11 cellular contexts compared by ENCODE assay signal in the genomic region with DNA sequence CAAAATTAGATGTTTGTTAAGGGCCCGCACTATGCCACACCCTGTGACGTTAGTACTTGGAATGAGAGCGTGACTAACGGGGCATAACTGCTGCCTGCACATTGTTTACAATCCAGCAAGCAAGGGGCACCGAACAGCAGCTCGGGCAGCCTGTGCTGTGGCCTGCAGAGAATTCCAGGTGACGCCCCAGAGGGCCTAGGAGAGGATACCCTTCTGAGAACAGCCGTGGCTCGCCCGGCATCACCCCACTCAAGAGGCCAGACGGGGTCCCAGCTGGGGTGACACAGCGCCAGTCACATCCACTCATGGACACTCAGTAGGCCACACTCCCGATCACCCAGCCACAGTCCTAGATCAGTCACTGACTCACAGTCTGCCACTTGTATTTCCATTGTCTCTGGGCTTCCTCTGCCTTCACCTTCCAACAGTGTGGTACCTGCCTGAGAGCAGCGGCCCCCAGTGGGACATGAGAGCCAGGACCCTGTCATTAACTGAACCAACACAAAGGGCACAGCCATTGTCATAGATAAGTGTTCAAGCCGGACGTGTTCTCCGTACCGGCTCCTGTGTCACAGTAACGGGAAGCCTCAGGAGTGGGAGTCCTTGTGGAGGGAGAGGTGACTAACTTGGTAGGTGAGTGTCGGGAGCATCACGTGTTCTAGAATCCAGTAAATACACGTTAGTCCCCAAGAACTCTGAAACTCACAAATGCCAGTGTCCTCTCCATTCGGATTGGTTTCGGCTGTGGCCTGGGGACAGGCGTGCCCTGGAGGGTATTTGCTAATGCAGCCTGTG. TPM values are rescaled to one million over a fixed set of nuclear protein-coding genes. Genes with fewer than 3 reads are reported as not detected.
DNase-seq lines count a peak whose midpoint lies in the region; ATAC-seq and TF ChIP-seq lines count a peak whose summit lies in the region.
"Had no signal": no experiment of that assay in that cellular context is flagged by ENCODE, and none has a peak within 500 bp of the region (broad histone marks: within the 10 kb centered on the region; RNA-seq: fewer than 3 reads in every experiment).

No MANE protein-coding gene starts in this region.

- H3K4me1 ChIP-seq in HUES6 (ENCODE audit: control insufficient read depth, insufficient read depth, low read length) = peaks cover 8% of the 10 kb centered on the region
- H3K4me1 ChIP-seq in endodermal cell (ENCODE audit: control insufficient read depth, insufficient read depth, low read length) = no peaks in the 10 kb centered on the region
- no peaks in the 10 kb centered on the region for H3K4me1 ChIP-seq in neuronal stem cell (ENCODE audit: control insufficient read depth in 2 of 2, insufficient read depth in 1 of 2, low read depth in 1 of 2, low read length in 2 of 2)

- peaks cover 4% of the 10 kb centered on the region for H3K79me1 ChIP-seq in neuronal stem cell (ENCODE audit: low read depth, low read length)

- no peak for TF ChIP-seq CTCF in AG10803 (conservative IDR thresholded peaks at IDR 0.05; ENCODE audit: low read length)
- TF ChIP-seq CTCF in endodermal cell (conservative IDR thresholded peaks at IDR 0.05) = no peak
- TF ChIP-seq CTCF in GM13976 (IDR thresholded peaks at IDR 0.05; ENCODE audit: borderline replicate concordance, control extremely low read depth, extremely low read depth, insufficient read depth, missing control alignments) = no peak

- H4K91ac ChIP-seq in neuronal stem cell (ENCODE audit: low read depth, low read length, poor library complexity) = no peak overlapping the region

- no peak overlapping the region for H3K4me3 Mint-ChIP-seq in endodermal cell

- WGBS in endodermal cell (ENCODE audit: insufficient coverage in 1 of 2, insufficient read length in 1 of 2), 2 experiments = 95 to 97% methylated on average over 20 to 25 of the region's 25 CpGs
- no CpG with 5 or more reads among the region's 25 CpGs for WGBS in neuronal stem cell (ENCODE audit: extremely low coverage in 2 of 2, insufficient read length in 2 of 2, insufficient replicate concordance in 1 of 2), 2 donors

- H3K27ac Mint-ChIP-seq in endodermal cell = peak overlapping the region; percentile 13

- H3K9ac ChIP-seq in HUES6 (ENCODE audit: low read length) (peak overlapping the region; percentile 0), endodermal cell (ENCODE audit: extremely low read depth, low read length, poor library complexity, severe bottlenecking) (no peak overlapping the region), neuronal stem cell (ENCODE audit: low read depth, low read length, poor library complexity) (no peak overlapping the region)

- no peak overlapping the region for H3K18ac ChIP-seq in neuronal stem cell (ENCODE audit: low read length)

- POLR2A ChIA-PET in HEK293T (lab: Yijun Ruan, JAX) = no interaction called here

- DNase-seq in AG10803 (ENCODE audit: low read depth) = peak; percentile 90
- DNase-seq in endodermal cell = peak; percentile 51
- no peak for DNase-seq in neuronal stem cell (ENCODE audit: low spot score)
- no peak for DNase-seq in GM13976 (ENCODE audit: low spot score)
- no peak for DNase-seq in COLO829 (ENCODE audit: low spot score)
- no peak for DNase-seq in HEK293T (ENCODE audit: extremely low spot score)
- DNase-seq: Calu3, left colon, NCI-H510A treated with DMSO at 0.1 percent for 48 hours had no signal

- CTCF ChIA-PET in HEK293T (lab: Yijun Ruan, JAX) = no interaction called here

- no peak overlapping the region for H2BK120ac ChIP-seq in neuronal stem cell (ENCODE audit: low read depth, low read length)

- H2BK5ac ChIP-seq in neuronal stem cell (ENCODE audit: low read length) = peak overlapping the region; percentile 75

- no peak overlapping the region for H4K8ac ChIP-seq in neuronal stem cell (ENCODE audit: low read depth, low read length)

- in situ Hi-C loops in GM13976 (cut with MboI; ENCODE audit: low sequenced_read_pairs, unreplicated experiment) = no loop called here

- no peak overlapping the region for H2BK12ac ChIP-seq in neuronal stem cell (ENCODE audit: low read length)

- H3K9me3 ChIP-seq in HUES6 (ENCODE audit: control insufficient read depth, insufficient read depth, low read depth, low read length) = no peaks in the 10 kb centered on the region
- H3K9me3 ChIP-seq in endodermal cell (ENCODE audit: control insufficient read depth, low read length) = no peaks in the 10 kb centered on the region
- no peaks in the 10 kb centered on the region for H3K9me3 ChIP-seq in neuronal stem cell (replicated peaks in 1 of 2; ENCODE audit: control insufficient read depth in 2 of 2, insufficient read depth in 1 of 2, low read depth in 1 of 2, low read length in 2 of 2)

- no peak overlapping the region for H2AFZ ChIP-seq in neuronal stem cell (ENCODE audit: low read length)

- H3K36me3 ChIP-seq in HUES6 (ENCODE audit: control insufficient read depth, insufficient read depth, low read length) = peaks cover 34% of the 10 kb centered on the region
- peaks cover 6% of the 10 kb centered on the region for H3K36me3 ChIP-seq in endodermal cell (ENCODE audit: control insufficient read depth, insufficient read depth, low read length)
- peaks cover 7 to 13% of the 10 kb centered on the region in 2 donors for H3K36me3 ChIP-seq in neuronal stem cell (replicated peaks in 1 of 2; ENCODE audit: control insufficient read depth in 2 of 2, insufficient read depth in 2 of 2, low read length in 2 of 2)

- H3K27me3 ChIP-seq in HUES6 (ENCODE audit: control insufficient read depth, insufficient read depth, low read length) = no peaks in the 10 kb centered on the region
- H3K27me3 ChIP-seq in endodermal cell (ENCODE audit: control insufficient read depth, insufficient read depth, low read length, poor library complexity, severe bottlenecking) = no peaks in the 10 kb centered on the region
- no peaks in the 10 kb centered on the region for H3K27me3 ChIP-seq in neuronal stem cell (ENCODE audit: control insufficient read depth in 3 of 3, insufficient read depth in 3 of 3, low read depth in 1 of 3, low read length in 3 of 3)

- no peak overlapping the region for H2AK5ac ChIP-seq in neuronal stem cell (ENCODE audit: low read depth, low read length)

- peaks cover 3% of the 10 kb centered on the region for H3K4me1 Mint-ChIP-seq in endodermal cell

- peaks cover 13% of the 10 kb centered on the region for H3K36me3 Mint-ChIP-seq in endodermal cell (ENCODE audit: low read depth)

- H3K27ac ChIP-seq in HUES6 (ENCODE audit: low read depth, low read length) (peak overlapping the region; percentile 0; the same call in 1 of the 2 replicates), endodermal cell (ENCODE audit: low read depth, low read length) (no peak overlapping the region), neuronal stem cell (replicated peaks; ENCODE audit: low read length) (no peak overlapping the region)

- no peak overlapping the region for H3K4me3 ChIP-seq in AG10803 (ENCODE audit: low read length)
- H3K4me3 ChIP-seq in HUES6 (ENCODE audit: low read depth, low read length) = no peak overlapping the region
- no peak overlapping the region for H3K4me3 ChIP-seq in endodermal cell (ENCODE audit: low read length)
- no peak overlapping the region for H3K4me3 ChIP-seq in neuronal stem cell (ENCODE audit: low read length in 2 of 2)

- H3K23ac ChIP-seq in neuronal stem cell (ENCODE audit: low read depth, low read length, poor library complexity) = peak overlapping the region; percentile 43

- no peak overlapping the region for H3K4ac ChIP-seq in neuronal stem cell (ENCODE audit: low read length)

- H2BK15ac ChIP-seq in neuronal stem cell (ENCODE audit: low read length) = no peak overlapping the region

- no peak for ATAC-seq in GM19035 (IDR thresholded peaks at IDR 0.05; ENCODE audit: unreplicated experiment)
- ATAC-seq: left colon had no signal

- no peak overlapping the region for H3K4me2 ChIP-seq in neuronal stem cell (ENCODE audit: insufficient read depth, low read length, poor library complexity, severe bottlenecking)

- H3K14ac ChIP-seq in neuronal stem cell (ENCODE audit: low read length) = no peak overlapping the region

- H3K9me3 Mint-ChIP-seq in endodermal cell = no peaks in the 10 kb centered on the region

- H3K27me3 Mint-ChIP-seq in endodermal cell (ENCODE audit: insufficient read depth) = no peaks in the 10 kb centered on the region

TF ChIP-seq in HEK293T, 16 proteins besides CTCF, POLR2A, EP300 and RAD21:
- TF ChIP-seq FOXM1 (IDR thresholded peaks at IDR 0.05; ENCODE audit: borderline replicate concordance) (no peak), L3MBTL2 (conservative IDR thresholded peaks at IDR 0.05) (no peak)

RNA-seq across cellular contexts. Expression of gene ZNF331, which starts 7.5 kb away (rescaled TPM):
- total RNA-seq in endodermal cell = 10 to 100 TPM; 32.1 to 50.1 TPM
- 30.6 TPM for polyA plus RNA-seq in endodermal cell (2013, experiment 1 of 2)
- 30.5 TPM for polyA plus RNA-seq in endodermal cell (2013, experiment 2 of 2)
- polyA plus RNA-seq in neuronal stem cell (2013, experiment 1 of 2) = 22.4 TPM
- 23.2 TPM for polyA plus RNA-seq in neuronal stem cell (2013, experiment 2 of 2)

Comparison
In these comparisons a context has a peak if more than half of its experiments do, and no peak if none do; other contexts are left out.
1. DNase-seq: peak in AG10803 (single experiment) and endodermal cell (single experiment); none in neuronal stem cell (single experiment), GM13976 (single experiment), COLO829 (single experiment) and HEK293T (single experiment).